1 cellular context compared by ENCODE assay signal in genomic region chr6:148051-148984, GRCh38.
A peak's percentile ranks its signal among the peaks of the same experiment; 100 is the strongest.
TF ChIP-seq lines count a peak whose summit lies in the region.

No MANE protein-coding gene starts in this region.

TF ChIP-seq in GM12878, 131 proteins besides CTCF, POLR2A, EP300 and RAD21 (continued from another document):
- peak; percentile 71 for TF ChIP-seq SKIL (IDR thresholded peaks at IDR 0.05; ENCODE audit: low read depth, poor library complexity, severe bottlenecking)
- peak; percentile 41; the same call in 1 of the 2 replicates for TF ChIP-seq CBFB (IDR thresholded peaks at IDR 0.05; ENCODE audit: low read depth)
- TF ChIP-seq MTA2 (IDR thresholded peaks at IDR 0.05; ENCODE audit: low read depth) = peak; percentile 17; the same call in 1 of the 2 replicates
- TF ChIP-seq LARP7 (IDR thresholded peaks at IDR 0.05) = peak; percentile 49; the same call in 1 of the 2 replicates
- peak; percentile 86; the same call in 1 of the 2 replicates for TF ChIP-seq HDGF (IDR thresholded peaks at IDR 0.05)
- TF ChIP-seq NBN (IDR thresholded peaks at IDR 0.05) = peak; percentile 97
- TF ChIP-seq, protein P1, sequence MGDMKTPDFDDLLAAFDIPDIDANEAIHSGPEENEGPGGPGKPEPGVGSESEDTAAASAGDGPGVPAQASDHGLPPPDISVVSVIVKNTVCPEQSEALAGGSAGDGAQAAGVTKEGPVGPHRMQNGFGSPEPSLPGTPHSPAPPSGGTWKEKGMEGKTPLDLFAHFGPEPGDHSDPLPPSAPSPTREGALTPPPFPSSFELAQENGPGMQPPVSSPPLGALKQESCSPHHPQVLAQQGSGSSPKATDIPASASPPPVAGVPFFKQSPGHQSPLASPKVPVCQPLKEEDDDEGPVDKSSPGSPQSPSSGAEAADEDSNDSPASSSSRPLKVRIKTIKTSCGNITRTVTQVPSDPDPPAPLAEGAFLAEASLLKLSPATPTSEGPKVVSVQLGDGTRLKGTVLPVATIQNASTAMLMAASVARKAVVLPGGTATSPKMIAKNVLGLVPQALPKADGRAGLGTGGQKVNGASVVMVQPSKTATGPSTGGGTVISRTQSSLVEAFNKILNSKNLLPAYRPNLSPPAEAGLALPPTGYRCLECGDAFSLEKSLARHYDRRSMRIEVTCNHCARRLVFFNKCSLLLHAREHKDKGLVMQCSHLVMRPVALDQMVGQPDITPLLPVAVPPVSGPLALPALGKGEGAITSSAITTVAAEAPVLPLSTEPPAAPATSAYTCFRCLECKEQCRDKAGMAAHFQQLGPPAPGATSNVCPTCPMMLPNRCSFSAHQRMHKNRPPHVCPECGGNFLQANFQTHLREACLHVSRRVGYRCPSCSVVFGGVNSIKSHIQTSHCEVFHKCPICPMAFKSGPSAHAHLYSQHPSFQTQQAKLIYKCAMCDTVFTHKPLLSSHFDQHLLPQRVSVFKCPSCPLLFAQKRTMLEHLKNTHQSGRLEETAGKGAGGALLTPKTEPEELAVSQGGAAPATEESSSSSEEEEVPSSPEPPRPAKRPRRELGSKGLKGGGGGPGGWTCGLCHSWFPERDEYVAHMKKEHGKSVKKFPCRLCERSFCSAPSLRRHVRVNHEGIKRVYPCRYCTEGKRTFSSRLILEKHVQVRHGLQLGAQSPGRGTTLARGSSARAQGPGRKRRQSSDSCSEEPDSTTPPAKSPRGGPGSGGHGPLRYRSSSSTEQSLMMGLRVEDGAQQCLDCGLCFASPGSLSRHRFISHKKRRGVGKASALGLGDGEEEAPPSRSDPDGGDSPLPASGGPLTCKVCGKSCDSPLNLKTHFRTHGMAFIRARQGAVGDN (IDR thresholded peaks at IDR 0.05) = peak; percentile 41
- TF ChIP-seq RELA (IDR thresholded peaks at IDR 0.05; ENCODE audit: borderline replicate concordance, partially characterized antibody) = peak; percentile 58
- peak; percentile 32; the same call in 1 of the 2 replicates for TF ChIP-seq TCF12 (IDR thresholded peaks at IDR 0.05; ENCODE audit: low read depth, low read length)
- peak; percentile 74 for TF ChIP-seq FOXM1 (IDR thresholded peaks at IDR 0.05; ENCODE audit: low read depth, low read length)
- TF ChIP-seq ZNF592 (IDR thresholded peaks at IDR 0.05) = peak; percentile 95
- TF ChIP-seq STAT1 (conservative IDR thresholded peaks at IDR 0.05) = 0 out of 2 replicates have a peak, but pooled peaks have one; percentile 88
- TF ChIP-seq FOXK2 (IDR thresholded peaks at IDR 0.05) = peak; percentile 54
- TF ChIP-seq SMARCA5 (IDR thresholded peaks at IDR 0.05) = peak; percentile 100
- TF ChIP-seq MLLT1 (IDR thresholded peaks at IDR 0.05) = 0 out of 2 replicates have a peak, but pooled peaks have one; percentile 31
- TF ChIP-seq DPF2 (IDR thresholded peaks at IDR 0.05) = peak; percentile 55; the same call in 1 of the 2 replicates
- TF ChIP-seq NR2C1 (IDR thresholded peaks at IDR 0.05) = peak; percentile 8; the same call in 1 of the 2 replicates
- TF ChIP-seq NKRF (conservative IDR thresholded peaks at IDR 0.05) = peak; percentile 48; the same call in 1 of the 2 replicates
- TF ChIP-seq SMC3 (IDR thresholded peaks at IDR 0.05; ENCODE audit: borderline replicate concordance, low read length) = peak; percentile 36
- peak; percentile 27 for TF ChIP-seq SP1 (IDR thresholded peaks at IDR 0.05; ENCODE audit: low read depth, low read length)
- TF ChIP-seq IRF4 (IDR thresholded peaks at IDR 0.05; ENCODE audit: low read depth, low read length) = 0 out of 2 replicates have a peak, but pooled peaks have one; percentile 33
- peak; percentile 18 to 62; a peak in 2 of 4 replicates for TF ChIP-seq BHLHE40 (IDR thresholded peaks at IDR 0.05; ENCODE audit: borderline replicate concordance in 1 of 2, low read depth in 2 of 2, low read length in 1 of 2)
- TF ChIP-seq CBX5 (IDR thresholded peaks at IDR 0.05; ENCODE audit: low read depth) = peak; percentile 76; the same call in 1 of the 2 replicates
- peak; percentile 24 for TF ChIP-seq MEF2B (IDR thresholded peaks at IDR 0.05; ENCODE audit: partially characterized antibody, poor library complexity, severe bottlenecking)
- 0 out of 2 replicates have a peak, but pooled peaks have one; percentile 17 for TF ChIP-seq MEF2A (IDR thresholded peaks at IDR 0.05; ENCODE audit: insufficient read depth, low read depth, low read length)
